In genomic region chr16:88976359-88977027, GRCh38 we compare ENCODE assay signal across 1 cellular context.
A peak's percentile ranks its signal among the peaks of the same experiment; 100 is the strongest.
TF ChIP-seq lines count a peak whose summit lies in the region.

No MANE protein-coding gene starts in this region.

TF ChIP-seq in GM12878, 131 proteins besides CTCF, POLR2A, EP300 and RAD21 (continued from another document):
- TF ChIP-seq ZBTB11 (CRISPR knock-in tag; IDR thresholded peaks at IDR 0.05) (no peak), ATF2 (IDR thresholded peaks at IDR 0.05; ENCODE audit: low read length) (no peak), BMI1 (IDR thresholded peaks at IDR 0.05; ENCODE audit: borderline replicate concordance) (no peak), SUZ12 (IDR thresholded peaks at IDR 0.05; ENCODE audit: unreplicated experiment) (no peak), ZNF274 (IDR thresholded peaks at IDR 0.05; ENCODE audit: insufficient read depth, insufficient read length) (no peak), GATAD2B (conservative IDR thresholded peaks at IDR 0.05; ENCODE audit: low read depth) (no peak), STAT3 (IDR thresholded peaks at IDR 0.05; ENCODE audit: low read depth, low read length) (no peak), POLR2AphosphoS2 (IDR thresholded peaks at IDR 0.05; ENCODE audit: low read depth, low read length) (no peak), SREBF1 (IDR thresholded peaks at IDR 0.05; ENCODE audit: low read length) (no peak), DPF2 (IDR thresholded peaks at IDR 0.05) (no peak), NFYA (IDR thresholded peaks at IDR 0.05; ENCODE audit: borderline replicate concordance, low read depth, low read length) (no peak), NRF1 (conservative IDR thresholded peaks at IDR 0.05; ENCODE audit: low read depth, low read length) (no peak), BHLHE40 (IDR thresholded peaks at IDR 0.05; ENCODE audit: borderline replicate concordance in 1 of 2, low read depth in 2 of 2, low read length in 1 of 2) (0 out of 4 replicates have a peak, but pooled peaks of 1 of the 2 experiments have one; percentile 14), RCOR1 (conservative IDR thresholded peaks at IDR 0.05; ENCODE audit: low read depth, low read length) (no peak), JUNB (IDR thresholded peaks at IDR 0.05) (no peak), PAX5 (IDR thresholded peaks at IDR 0.05; ENCODE audit: borderline replicate concordance, low read depth, low read length) (no peak), NBN (IDR thresholded peaks at IDR 0.05) (no peak), YY1 (IDR thresholded peaks at IDR 0.05; ENCODE audit: low read depth, low read length) (no peak)
